26 cellular contexts compared by ENCODE assay signal in the genomic region with DNA sequence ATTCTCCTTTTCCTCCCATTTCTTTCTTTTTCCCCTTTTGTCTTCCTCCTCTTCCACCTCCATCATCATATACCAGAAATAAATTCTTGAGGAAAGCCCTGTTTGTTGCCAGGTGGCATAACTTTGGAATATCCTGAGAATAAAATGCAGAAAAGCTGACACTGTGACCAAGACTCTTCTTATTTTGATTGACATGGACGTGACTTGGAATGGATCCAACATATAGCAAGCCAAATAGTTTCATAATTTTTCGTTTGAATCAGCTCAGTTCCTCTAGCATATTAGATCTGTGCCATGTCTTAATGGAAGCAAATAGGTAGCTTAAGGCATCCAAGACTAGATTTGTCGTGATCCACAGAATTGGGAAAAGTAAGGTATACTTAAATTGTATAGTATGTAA.
DNase-seq lines count a peak whose midpoint lies in the region; ATAC-seq and TF ChIP-seq lines count a peak whose summit lies in the region.
"Had no signal": no experiment of that assay in that cellular context is flagged by ENCODE, and none has a peak within 500 bp of the region (broad histone marks: within the 10 kb centered on the region; RNA-seq: fewer than 3 reads in every experiment).

No MANE protein-coding gene starts in this region.

- H3K4me1 Mint-ChIP-seq in MCF 10A (ENCODE audit: insufficient read depth, unreplicated experiment): peaks cover 4% of the 10 kb centered on the region
- H3K4me1 Mint-ChIP-seq: CD14-positive monocyte; CD4-positive, alpha-beta memory T cell; CD4-positive, CD25-positive, alpha-beta regulatory T cell; CD8-positive, alpha-beta memory T cell had no signal

- H3K4me1 ChIP-seq in mammary epithelial cell (ENCODE audit: insufficient read depth, low read length) (no peaks in the 10 kb centered on the region), KMS-11 (ENCODE audit: low read depth, poor library complexity, severe bottlenecking) (peaks cover 37% of the 10 kb centered on the region), heart right ventricle (no peaks in the 10 kb centered on the region)
- H3K4me1 ChIP-seq: A549, BE2C had no signal

- WGBS in mammary epithelial cell (ENCODE audit: low coverage, missing lambda C conversion rate): 10% methylated on average over 3 of the region's 3 CpGs
- WGBS in heart right ventricle, 2 donors: 49 to 51% methylated on average over 3 of the region's 3 CpGs

- peak; percentile 21 for DNase-seq in MCF 10A (ENCODE audit: unreplicated experiment)
- no peak for DNase-seq in mammary epithelial cell
- peak; percentile 67 for DNase-seq in RPMI8226
- DNase-seq in heart right ventricle: no peak
- DNase-seq in NCI-H1436 treated with DMSO at 0.1 percent for 48 hours (lab: John Stamatoyannopoulos, UW): no peak
- DNase-seq in Ammon's horn (ENCODE audit: low spot score): no peak
- DNase-seq: AML-193; BE2C; C1 segment of cervical spinal cord; CD4-positive, alpha-beta memory T cell; CD4-positive, CD25-positive, alpha-beta regulatory T cell; CD8-positive, alpha-beta memory T cell; COR-L47; DMS 273 treated with DMSO at 0.1 percent for 48 hours; DMS153; DMS53; DMS79; DND-41; EL; GDM1 had no signal

- no peaks in the 10 kb centered on the region for H4K20me1 ChIP-seq in mammary epithelial cell (ENCODE audit: insufficient read depth, low read length)
- no peaks in the 10 kb centered on the region for H4K20me1 ChIP-seq in KMS-11 (ENCODE audit: insufficient read depth)
- H4K20me1 ChIP-seq: BLaER1 had no signal

- no peaks in the 10 kb centered on the region for H3K27me3 Mint-ChIP-seq in MCF 10A (ENCODE audit: insufficient read depth, unreplicated experiment)
- H3K27me3 Mint-ChIP-seq: CD4-positive, alpha-beta memory T cell; CD4-positive, CD25-positive, alpha-beta regulatory T cell; CD8-positive, alpha-beta memory T cell had no signal

- no peak overlapping the region for H3K4me2 ChIP-seq in mammary epithelial cell (ENCODE audit: insufficient read depth, low read depth, low read length)
- peak overlapping the region; percentile 66; the same call in 1 of the 2 replicates for H3K4me2 ChIP-seq in KMS-11
- H3K4me2 ChIP-seq: A549, BLaER1 had no signal

- TF ChIP-seq CTCF in MCF 10A (IDR thresholded peaks at IDR 0.05; ENCODE audit: unreplicated experiment) (no peak), mammary epithelial cell (conservative IDR thresholded peaks at IDR 0.05 in 1 of 2, IDR thresholded peaks at IDR 0.05 in 1 of 2; ENCODE audit: extremely low read depth in 1 of 2, insufficient read depth in 1 of 2, low read depth in 1 of 2, low read length in 2 of 2) (no peak), KMS-11 (conservative IDR thresholded peaks at IDR 0.05; ENCODE audit: low read depth, low read length) (no peak), heart right ventricle (IDR thresholded peaks at IDR 0.05) (no peak)

- H3K9me3 Mint-ChIP-seq in MCF 10A (ENCODE audit: unreplicated experiment): no peaks in the 10 kb centered on the region

- CTCF ChIA-PET in MCF 10A (lab: Yijun Ruan, JAX) (interaction anchor here (0.7 kb wide), 1 partner anchor 285 kb away, joined by 3 read pairs; no protein-coding TSS in a partner anchor), mammary epithelial cell (lab: Charles Lee; ENCODE audit: low non-redundant PET) (no interaction called here)

- BruUV-seq in MCF 10A (replicated peaks; lab: Mats Ljungman, UMichigan) (no TSS peak), mammary epithelial cell (replicated peaks; lab: Mats Ljungman, UMichigan) (no TSS peak)

- H3K9ac ChIP-seq in mammary epithelial cell (ENCODE audit: insufficient read depth, low read length) (no peak overlapping the region), KMS-11 (no peak overlapping the region)
- H3K9ac ChIP-seq: BLaER1 had no signal

- intact Hi-C loops in MCF 10A (cut with micrococcal nuclease) (no loop called here), mammary epithelial cell (cut with micrococcal nuclease) (no loop called here), heart right ventricle (cut with DNase I) (no loop called here)

- no peak overlapping the region for H3K27ac Mint-ChIP-seq in MCF 10A (ENCODE audit: low read depth, unreplicated experiment)
- H3K27ac Mint-ChIP-seq: CD14-positive monocyte; CD4-positive, alpha-beta memory T cell; CD4-positive, CD25-positive, alpha-beta regulatory T cell; CD8-positive, alpha-beta memory T cell had no signal

- H3K27me3 ChIP-seq in mammary epithelial cell (ENCODE audit: insufficient read depth, low read length) (no peaks in the 10 kb centered on the region), KMS-11 (ENCODE audit: insufficient read depth, low read depth) (no peaks in the 10 kb centered on the region), heart right ventricle (no peaks in the 10 kb centered on the region)
- H3K27me3 ChIP-seq: BE2C, BLaER1 had no signal

- H3K79me2 ChIP-seq in mammary epithelial cell (ENCODE audit: insufficient read depth, low read length) (no peaks in the 10 kb centered on the region), KMS-11 (ENCODE audit: insufficient read depth, low read depth) (no peaks in the 10 kb centered on the region)

- H3K27ac ChIP-seq in mammary epithelial cell (ENCODE audit: insufficient read depth, low read depth, low read length) (no peak overlapping the region), KMS-11 (no peak overlapping the region), heart right ventricle (no peak overlapping the region)
- H3K27ac ChIP-seq: 22Rv1, A549, BLaER1 had no signal

- no peak overlapping the region for H3K4me3 ChIP-seq in mammary epithelial cell (replicated peaks in 1 of 3; ENCODE audit: insufficient read depth in 1 of 3, low read depth in 2 of 3, low read length in 3 of 3)
- H3K4me3 ChIP-seq in KMS-11 (IDR thresholded peaks at IDR 0.05; ENCODE audit: insufficient read depth, low read depth, low read length): no peak overlapping the region
- H3K4me3 ChIP-seq in heart right ventricle: no peak overlapping the region
- H3K4me3 ChIP-seq: A549, BLaER1, GM12878 had no signal

- no peak for ATAC-seq in heart right ventricle
- ATAC-seq: A549, GM12878 had no signal

- POLR2A ChIA-PET in MCF 10A (lab: Yijun Ruan, JAX): no interaction called here

- H3K9me3 ChIP-seq in mammary epithelial cell (replicated peaks; ENCODE audit: insufficient read depth, low read length) (no peaks in the 10 kb centered on the region), heart right ventricle (peaks cover 0 to 8% (median 0%) of the 10 kb centered on the region in 11 donors)
- H3K9me3 ChIP-seq: BE2C, BLaER1 had no signal

- no peaks in the 10 kb centered on the region for H3K36me3 Mint-ChIP-seq in MCF 10A (ENCODE audit: insufficient read depth, unreplicated experiment)
- H3K36me3 Mint-ChIP-seq: CD14-positive monocyte; CD4-positive, alpha-beta memory T cell; CD4-positive, CD25-positive, alpha-beta regulatory T cell had no signal

- no peak overlapping the region for H3K4me3 Mint-ChIP-seq in MCF 10A (ENCODE audit: unreplicated experiment)
- H3K4me3 Mint-ChIP-seq: CD14-positive monocyte; CD4-positive, alpha-beta memory T cell; CD4-positive, CD25-positive, alpha-beta regulatory T cell; CD8-positive, alpha-beta memory T cell had no signal

- H2AFZ ChIP-seq in mammary epithelial cell (ENCODE audit: low read depth, low read length) (no peak overlapping the region), KMS-11 (ENCODE audit: low read depth) (no peak overlapping the region)

- dilution Hi-C loops in mammary epithelial cell (cut with HindIII; ENCODE audit: low sequenced_read_pairs): no loop called here

- H3K36me3 ChIP-seq in mammary epithelial cell (ENCODE audit: insufficient read depth, low read length): no peaks in the 10 kb centered on the region
- H3K36me3 ChIP-seq in KMS-11 (ENCODE audit: insufficient read depth): no peaks in the 10 kb centered on the region
- H3K36me3 ChIP-seq in heart right ventricle: no peaks in the 10 kb centered on the region
- H3K36me3 ChIP-seq: BE2C, BLaER1 had no signal

- in situ Hi-C loops in mammary epithelial cell (cut with MboI; ENCODE audit: low sequenced_read_pairs in 2 of 2): no loop called here

Comparison
In these comparisons a context has a peak if more than half of its experiments do, and no peak if none do; other contexts are left out.
1. DNase-seq: peak in MCF 10A (single experiment) and RPMI8226 (single experiment); none in mammary epithelial cell (single experiment), heart right ventricle (0 of 2), NCI-H1436 treated with DMSO at 0.1 percent for 48 hours (single experiment) and Ammon's horn (single experiment).